Comparison of ENCODE assay signal across 20 cellular contexts in the genomic region with DNA sequence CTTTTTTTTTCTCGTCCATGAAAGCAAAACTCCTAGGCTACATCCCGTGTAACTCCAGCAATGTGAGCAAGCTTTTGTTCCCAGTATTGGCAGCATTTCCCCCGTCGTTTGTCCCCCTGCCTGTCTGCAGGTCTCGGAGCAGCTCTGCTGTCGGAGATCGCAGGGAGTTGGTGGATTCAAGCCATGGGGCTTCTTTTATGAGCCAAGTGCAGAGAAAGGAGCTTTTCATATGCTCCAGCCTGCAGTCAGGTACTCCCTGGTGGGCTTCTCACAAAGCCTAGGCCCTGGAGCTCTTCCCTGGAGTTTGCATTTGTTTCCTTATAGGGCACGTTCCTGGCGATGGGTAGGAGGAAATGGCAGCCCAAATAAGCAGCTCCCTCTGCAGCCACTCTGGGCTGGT.
DNase-seq lines count a peak whose midpoint lies in the region; TF ChIP-seq lines count a peak whose summit lies in the region.
"Had no signal": no experiment of that assay in that cellular context is flagged by ENCODE, and none has a peak within 500 bp of the region (broad histone marks: within the 10 kb centered on the region; RNA-seq: fewer than 3 reads in every experiment).

No MANE protein-coding gene starts in this region.

- H3K36me3 Mint-ChIP-seq in glutamatergic neuron (ENCODE audit: unreplicated experiment), result no peaks in the 10 kb centered on the region

- no peaks in the 10 kb centered on the region for H3K4me1 Mint-ChIP-seq in glutamatergic neuron (ENCODE audit: low read depth, unreplicated experiment)

- peaks cover 2% of the 10 kb centered on the region for H3K27me3 Mint-ChIP-seq in glutamatergic neuron (ENCODE audit: unreplicated experiment)

- no peak for TF ChIP-seq CTCF in glutamatergic neuron (IDR thresholded peaks at IDR 0.05; ENCODE audit: partially characterized antibody, unreplicated experiment)

- no peak overlapping the region for H3K4me3 Mint-ChIP-seq in glutamatergic neuron (ENCODE audit: unreplicated experiment)
- H3K4me3 Mint-ChIP-seq: activated T-cell treated with anti-CD3 and anti-CD28 coated beads, Interleukin-2, amount 50 U/mL, for 4 hours had no signal

- H3K27ac Mint-ChIP-seq in glutamatergic neuron (ENCODE audit: unreplicated experiment), result no peak overlapping the region

- H3K9me3 Mint-ChIP-seq in glutamatergic neuron (ENCODE audit: unreplicated experiment), result no peaks in the 10 kb centered on the region
- H3K9me3 Mint-ChIP-seq: activated T-cell treated with anti-CD3 and anti-CD28 coated beads, Interleukin-2, amount 50 U/mL, for 4 hours had no signal

- DNase-seq in NCI-H146 (lab: John Stamatoyannopoulos, UW) (peak; percentile 78), cerebellum (ENCODE audit: low spot score) (peak; percentile 19), inferior parietal cortex (ENCODE audit: extremely low spot score) (peak; percentile 36), glutamatergic neuron (no peak), NCI-H2171 treated with DMSO at 0.1 percent for 48 hours (lab: John Stamatoyannopoulos, UW) (no peak), NCI-H526 (lab: John Stamatoyannopoulos, UW) (no peak), NCI-H2107 treated with DMSO at 0.1 percent for 48 hours (lab: John Stamatoyannopoulos, UW; ENCODE audit: unreplicated experiment) (no peak)
- DNase-seq: activated naive CD4-positive, alpha-beta T cell treated with anti-CD3 and anti-CD28 coated beads, Interleukin-2, amount 50 U/mL, for 16 hours; activated T-cell treated with anti-CD3 and anti-CD28 coated beads, Interleukin-2, amount 50 U/mL, for 4 hours; Calu3; cortex of kidney; EL; lower lobe of right lung; MM.1S; NCI-H1694 treated with DMSO at 0.1 percent for 48 hours; NCI-H510A; stimulated activated CD4-positive, alpha-beta T cell treated with anti-CD3 and anti-CD28 coated beads, Interleukin-1b, Interleukin-23, amount 100 ng/mL, for 48 hours; stimulated activated naive CD4-positive, alpha-beta T cell; T1000; transverse colon had no signal

Comparison
In these comparisons a context has a peak if more than half of its experiments do, and no peak if none do; other contexts are left out.
1. DNase-seq: peak in NCI-H146 (single experiment), cerebellum (single experiment) and inferior parietal cortex (single experiment); none in glutamatergic neuron (single experiment), NCI-H2171 treated with DMSO at 0.1 percent for 48 hours (single experiment), NCI-H526 (0 of 2) and NCI-H2107 treated with DMSO at 0.1 percent for 48 hours (single experiment).